ENCODE assay signal across 10 cellular contexts in genomic region chr2:216350214-216350789, GRCh38. TPM values are rescaled to one million over a fixed set of nuclear protein-coding genes. Genes with fewer than 3 reads are reported as not detected.
DNase-seq lines count a peak whose midpoint lies in the region; ATAC-seq, FAIRE-seq and TF ChIP-seq lines count a peak whose summit lies in the region.
"Had no signal": no experiment of that assay in that cellular context is flagged by ENCODE, and none has a peak within 500 bp of the region (broad histone marks: within the 10 kb centered on the region; RNA-seq: fewer than 3 reads in every experiment).

No MANE protein-coding gene starts in this region.

- H3K4me1 ChIP-seq in A549, result peaks cover 32% of the 10 kb centered on the region
- H3K4me1 ChIP-seq in keratinocyte (ENCODE audit: control insufficient read depth, extremely low read depth, insufficient read depth, low read length), result peaks cover 31% of the 10 kb centered on the region

- no peak overlapping the region for H3K4me3 ChIP-seq in A549
- H3K4me3 ChIP-seq in keratinocyte (ENCODE audit: control insufficient read depth in 2 of 3, extremely low read depth in 1 of 3, insufficient read depth in 2 of 3, low read depth in 1 of 3, low read length in 3 of 3), result no peak overlapping the region

- TF ChIP-seq RAD21 in A549 (conservative IDR thresholded peaks at IDR 0.05 in 1 of 2, IDR thresholded peaks at IDR 0.05 in 1 of 2), result no peak

- peak overlapping the region in 1 of 2 experiments; percentile 27; a peak in 1 of 6 replicates for H3K27ac ChIP-seq in A549
- H3K27ac ChIP-seq in keratinocyte (ENCODE audit: control insufficient read depth, insufficient read depth, low read length), result no peak overlapping the region

- H3K4me2 ChIP-seq in A549 (peak overlapping the region; percentile 27; the same call in 2 of the 3 replicates), keratinocyte (ENCODE audit: control insufficient read depth, extremely low read depth, insufficient read depth, low read depth, low read length) (peak overlapping the region; percentile 31)

- H4K20me1 ChIP-seq in keratinocyte (ENCODE audit: control insufficient read depth, extremely low read depth, insufficient read depth, low read length), result peaks cover 9% of the 10 kb centered on the region

- POLR2A ChIA-PET in A549 (lab: Yijun Ruan, JAX), result no interaction called here

- TF ChIP-seq CTCF in A549 (IDR thresholded peaks at IDR 0.05) (no peak), keratinocyte (optimal IDR thresholded peaks at IDR 0.05 in 1 of 3, IDR thresholded peaks at IDR 0.05 in 1 of 3, conservative IDR thresholded peaks at IDR 0.05 in 1 of 3; ENCODE audit: extremely low read depth in 1 of 3, insufficient read depth in 2 of 3, low read length in 3 of 3) (peak in 1 of 3 experiments; percentile 11)

- peaks cover 6% of the 10 kb centered on the region for H3K9me1 ChIP-seq in keratinocyte (ENCODE audit: control insufficient read depth, extremely low read depth, insufficient read depth, low read length)

- no peak for TF ChIP-seq POLR2A in A549 (IDR thresholded peaks at IDR 0.05; ENCODE audit: low read length)

- H3K79me2 ChIP-seq in keratinocyte (ENCODE audit: control insufficient read depth, insufficient read depth, low read length), result no peaks in the 10 kb centered on the region

- DNase-seq in A549 (ENCODE audit: low read depth in 1 of 2, low spot score in 1 of 2), result peak in 1 of 2 experiments; percentile 29
- DNase-seq in HT1080 (ENCODE audit: low read depth), result peak; percentile 88
- peak; percentile 18 for DNase-seq in activated gamma-delta T cell treated with anti-CD3 and anti-CD28 coated beads, Interleukin-2, amount 50 U/mL, for 16 hours (ENCODE audit: low read depth)
- DNase-seq in keratinocyte (ENCODE audit: low read depth, low spot score), result no peak
- DNase-seq in NCI-H1930 (lab: John Stamatoyannopoulos, UW), result no peak
- DNase-seq: NCI-H524 treated with DMSO at 0.1 percent for 48 hours had no signal

- TF ChIP-seq EP300 in A549 (IDR thresholded peaks at IDR 0.05), result no peak

- peak; percentile 64 to 77; a peak in 5 of 6 replicates for ATAC-seq in A549
- ATAC-seq in HG03432 (IDR thresholded peaks at IDR 0.05; ENCODE audit: unreplicated experiment), result no peak
- ATAC-seq in HG02884 (IDR thresholded peaks at IDR 0.05; ENCODE audit: unreplicated experiment), result no peak
- ATAC-seq in HG02763 (IDR thresholded peaks at IDR 0.05; ENCODE audit: unreplicated experiment), result no peak

- CTCF ChIA-PET in A549 (lab: Yijun Ruan, JAX), result interaction anchor here (0.9 kb wide), 1 partner anchor 9 kb away, joined by 3 read pairs; no protein-coding TSS in a partner anchor

- H2AFZ ChIP-seq in keratinocyte (ENCODE audit: control insufficient read depth, low read length), result no peak overlapping the region

- dilution Hi-C loops in keratinocyte (cut with MboI; ENCODE audit: extremely low pct_ligation_motif_present, low sequenced_read_pairs), result no loop called here

- H3K9ac ChIP-seq in keratinocyte (ENCODE audit: control insufficient read depth, extremely low read depth, insufficient read depth, low read length), result no peak overlapping the region

- 66% methylated on average over 3 of the region's 3 CpGs for WGBS in A549 (ENCODE audit: missing lambda C conversion rate)

- FAIRE-seq in A549 (lab: Jason Lieb, UNC) (no peak), keratinocyte (lab: Jason Lieb, UNC) (no peak)
- FAIRE-seq: D721Med had no signal

- H3K9me3 ChIP-seq in A549 (no peaks in the 10 kb centered on the region), keratinocyte (ENCODE audit: control insufficient read depth, low read depth, low read length) (no peaks in the 10 kb centered on the region)

- no peaks in the 10 kb centered on the region for H3K27me3 ChIP-seq in keratinocyte (ENCODE audit: control insufficient read depth, extremely low read depth, insufficient read depth, low read length)

- no peaks in the 10 kb centered on the region for H3K36me3 ChIP-seq in keratinocyte (ENCODE audit: control insufficient read depth in 2 of 2, extremely low read depth in 1 of 2, insufficient read depth in 2 of 2, low read length in 2 of 2)

TF ChIP-seq in A549, 52 proteins besides CTCF, POLR2A, EP300 and RAD21:
- TF ChIP-seq NPAS2 (CRISPR knock-in tag; IDR thresholded peaks at IDR 0.05; ENCODE audit: borderline replicate concordance) (no peak), FOSL2 (IDR thresholded peaks at IDR 0.05) (no peak), FOSL2 (CRISPR knock-in tag; IDR thresholded peaks at IDR 0.05) (no peak), PBX3 (IDR thresholded peaks at IDR 0.05) (no peak), HOXA7 (CRISPR knock-in tag; IDR thresholded peaks at IDR 0.05) (no peak), JUNB (IDR thresholded peaks at IDR 0.05) (no peak), ZNF302 (CRISPR knock-in tag; IDR thresholded peaks at IDR 0.05) (no peak), CHD4 (IDR thresholded peaks at IDR 0.05; ENCODE audit: borderline replicate concordance) (no peak), POLR2AphosphoS2 (conservative IDR thresholded peaks at IDR 0.05; ENCODE audit: low read length) (no peak), HOXB13 (CRISPR knock-in tag; IDR thresholded peaks at IDR 0.05; ENCODE audit: low read depth) (no peak), EHF (CRISPR knock-in tag; IDR thresholded peaks at IDR 0.05) (no peak), FOXS1 (CRISPR knock-in tag; IDR thresholded peaks at IDR 0.05) (no peak)

RNA-seq across cellular contexts. Expression of gene MARCHF4, which starts 22.0 kb away (rescaled TPM):
- 1.7 TPM in 2 replicates for polyA plus RNA-seq in A549 (2011; rRNA removed)
- 4.0 and 5.2 TPM in 2 replicates for polyA plus RNA-seq in A549 (2012; cell fraction: cytosol; rRNA removed)
- 5.4 and 5.9 TPM in 2 replicates for polyA plus RNA-seq in A549 (2012; cell fraction: nucleus; rRNA removed)
- polyA plus RNA-seq in A549 (2017; fragmentation: RNase III; extraction: RNeasy Plus Mini Kit Qiagen cat#74134 plus additional on column Dnase treatment), result 6.3 to 10.1 TPM (median 9.1 TPM) in 3 replicates
- 1.9 and 2.8 TPM in 2 replicates for polyA minus RNA-seq in A549 (2011; rRNA and poly(A)+ RNA removed)
- total RNA-seq in HT1080 (2014; rRNA removed; shearing (Covaris generic)), result 24.1 and 27.8 TPM in 2 replicates
- 35.3 and 35.9 TPM in 2 replicates for polyA plus RNA-seq in HT1080 (2015; cell fraction: cytosol; rRNA removed)
- polyA plus RNA-seq in HT1080 (2015; cell fraction: nucleus; rRNA removed), result 25.5 TPM in 2 replicates
- 2.4 to 9.2 TPM (median 5.3 TPM) in 3 replicates for polyA plus RNA-seq in keratinocyte
- 0.06 TPM for polyA plus RNA-seq in keratinocyte (2011; ENCODE audit: low read depth)
- polyA plus RNA-seq in keratinocyte (2011; cell fraction: cytosol; rRNA removed), result 4.9 and 6.2 TPM in 2 replicates
- 6.9 and 8.4 TPM in 2 replicates for polyA plus RNA-seq in keratinocyte (2011; cell fraction: nucleus; rRNA removed)
- polyA plus RNA-seq in keratinocyte (2012; ENCODE audit: low replicate concordance), result 0.59 and 16.4 TPM in 2 replicates
- 2.8 to 17.9 TPM (median 5.9 TPM) in 3 replicates for polyA minus RNA-seq in keratinocyte
- 4.4 TPM for polyA minus RNA-seq in keratinocyte (2011; cell fraction: cytosol; rRNA and poly(A)+ RNA removed)
- polyA minus RNA-seq in keratinocyte (2011; cell fraction: nucleus; rRNA and poly(A)+ RNA removed), result 4.3 and 6.4 TPM in 2 replicates

Comparison
In these comparisons a context has a peak if more than half of its experiments do, and no peak if none do; other contexts are left out.
1. ATAC-seq: peak in A549 (2 of 2); none in HG03432 (single experiment), HG02884 (single experiment) and HG02763 (single experiment).
2. DNase-seq: peak in HT1080 (single experiment) and activated gamma-delta T cell treated with anti-CD3 and anti-CD28 coated beads, Interleukin-2, amount 50 U/mL, for 16 hours (single experiment); none in keratinocyte (single experiment) and NCI-H1930 (0 of 2).